13 cellular contexts compared by ENCODE assay signal in genomic region chr2:14749869-14750268, GRCh38.
A peak's percentile ranks its signal among the peaks of the same experiment; 100 is the strongest.
DNase-seq lines count a peak whose midpoint lies in the region; FAIRE-seq and TF ChIP-seq lines count a peak whose summit lies in the region.
"Had no signal": no experiment of that assay in that cellular context is flagged by ENCODE, and none has a peak within 500 bp of the region (broad histone marks: within the 10 kb centered on the region; RNA-seq: fewer than 3 reads in every experiment).

No MANE protein-coding gene starts in this region.

- H3K9me3 ChIP-seq in astrocyte (ENCODE audit: insufficient read depth, low read depth, low read length) (peaks cover 3% of the 10 kb centered on the region), colonic mucosa (no peaks in the 10 kb centered on the region)
- H3K9me3 ChIP-seq: HAP-1 had no signal

- no peak overlapping the region for H2AFZ ChIP-seq in astrocyte (ENCODE audit: low read depth, low read length)

- no peaks in the 10 kb centered on the region for H3K36me3 ChIP-seq in astrocyte (ENCODE audit: insufficient read depth, low read length)
- H3K36me3 ChIP-seq in colonic mucosa = no peaks in the 10 kb centered on the region
- H3K36me3 ChIP-seq: BLaER1 treated with 17β-estradiol and CSF1 and Interleukin-3, amounts not matched to agents 10 nM and 100 nM; HAP-1 had no signal

- H3K4me1 ChIP-seq in astrocyte (ENCODE audit: insufficient read depth, low read length) (no peaks in the 10 kb centered on the region), colonic mucosa (no peaks in the 10 kb centered on the region)
- H3K4me1 ChIP-seq: HAP-1 had no signal

- H3K27me3 ChIP-seq in astrocyte (ENCODE audit: insufficient read depth, low read length) (no peaks in the 10 kb centered on the region), colonic mucosa (no peaks in the 10 kb centered on the region)
- H3K27me3 ChIP-seq: BLaER1 treated with 17β-estradiol and CSF1 and Interleukin-3, amounts not matched to agents 10 nM and 100 nM had no signal

- H3K4me2 ChIP-seq in astrocyte (ENCODE audit: low read length) = no peak overlapping the region
- H3K4me2 ChIP-seq: BLaER1 treated with 17β-estradiol and CSF1 and Interleukin-3, amounts not matched to agents 10 nM and 100 nM had no signal

- no peaks in the 10 kb centered on the region for H3K79me2 ChIP-seq in astrocyte (ENCODE audit: insufficient read depth, low read length)

- H3K27ac Mint-ChIP-seq in astrocyte (ENCODE audit: unreplicated experiment) = no peak overlapping the region

- no peak overlapping the region for H3K4me3 ChIP-seq in astrocyte (ENCODE audit: insufficient read depth, low read depth, low read length)
- no peak overlapping the region for H3K4me3 ChIP-seq in fibroblast of mammary gland (ENCODE audit: control insufficient read depth, low read depth, low read length)
- no peak overlapping the region for H3K4me3 ChIP-seq in skeletal muscle cell (ENCODE audit: low read depth, low read length)
- no peak overlapping the region for H3K4me3 ChIP-seq in colonic mucosa
- H3K4me3 ChIP-seq: BLaER1 treated with 17β-estradiol and CSF1 and Interleukin-3, amounts not matched to agents 10 nM and 100 nM; HAP-1 had no signal

- TF ChIP-seq CTCF in astrocyte (IDR thresholded peaks at IDR 0.05; ENCODE audit: insufficient read depth, low read depth, low read length) (no peak), fibroblast of mammary gland (conservative IDR thresholded peaks at IDR 0.05; ENCODE audit: control insufficient read depth, insufficient read depth, low read depth, low read length) (no peak), colonic mucosa (IDR thresholded peaks at IDR 0.05) (no peak)

- no peak overlapping the region for H3K27ac ChIP-seq in astrocyte (ENCODE audit: low read depth, low read length)
- H3K27ac ChIP-seq in colonic mucosa = no peak overlapping the region
- H3K27ac ChIP-seq: BLaER1 treated with 17β-estradiol and CSF1 and Interleukin-3, amounts not matched to agents 10 nM and 100 nM had no signal

- FAIRE-seq in astrocyte (lab: Jason Lieb, UNC) = no peak

- H3K4me1 Mint-ChIP-seq in astrocyte (ENCODE audit: low read depth, unreplicated experiment) = peaks cover 19% of the 10 kb centered on the region
- H3K4me1 Mint-ChIP-seq: IgD-negative memory B cell had no signal

- H3K27me3 Mint-ChIP-seq in astrocyte (ENCODE audit: low read depth, unreplicated experiment) = no peaks in the 10 kb centered on the region
- H3K27me3 Mint-ChIP-seq: IgD-negative memory B cell had no signal

- H3K9ac ChIP-seq in astrocyte (ENCODE audit: low read length) (no peak overlapping the region), colonic mucosa (ENCODE audit: low read depth in 2 of 2, low read length in 2 of 2) (no peak overlapping the region)
- H3K9ac ChIP-seq: BLaER1 treated with 17β-estradiol and CSF1 and Interleukin-3, amounts not matched to agents 10 nM and 100 nM had no signal

- no peaks in the 10 kb centered on the region for H3K9me3 Mint-ChIP-seq in astrocyte (ENCODE audit: unreplicated experiment)

- DNase-seq in GM03348 (ENCODE audit: low spot score) = peak; percentile 27
- DNase-seq in astrocyte (ENCODE audit: low read depth) = peak; percentile 54
- peak; percentile 63 for DNase-seq in fibroblast of mammary gland (ENCODE audit: low read depth)
- peak; percentile 26 for DNase-seq in skeletal muscle cell (ENCODE audit: low read depth)
- no peak for DNase-seq in hepatic stellate cell (ENCODE audit: low spot score)
- no peak for DNase-seq in colonic mucosa
- DNase-seq in nucleus accumbens (lab: John Stamatoyannopoulos, UW) = no peak
- DNase-seq: ACHN, NCI-H2029, NCI-H524 had no signal

- no peak overlapping the region for H3K4me3 Mint-ChIP-seq in astrocyte (ENCODE audit: unreplicated experiment)
- H3K4me3 Mint-ChIP-seq: IgD-negative memory B cell had no signal

- H3K36me3 Mint-ChIP-seq in astrocyte (ENCODE audit: low read depth, unreplicated experiment) = no peaks in the 10 kb centered on the region
- H3K36me3 Mint-ChIP-seq: IgD-negative memory B cell had no signal

- intact Hi-C loops in colonic mucosa (cut with DNase I) = no loop called here

- H4K20me1 ChIP-seq in astrocyte (ENCODE audit: insufficient read depth, low read length) = no peaks in the 10 kb centered on the region
- H4K20me1 ChIP-seq: BLaER1 treated with 17β-estradiol and CSF1 and Interleukin-3, amounts not matched to agents 10 nM and 100 nM had no signal

Comparison
In these comparisons a context has a peak if more than half of its experiments do, and no peak if none do; other contexts are left out.
1. DNase-seq: peak in GM03348 (single experiment), astrocyte (single experiment), fibroblast of mammary gland (single experiment) and skeletal muscle cell (single experiment); none in hepatic stellate cell (single experiment), colonic mucosa (single experiment) and nucleus accumbens (0 of 56).